ENCODE assay signal across 8 cellular contexts in genomic region chr11:104968856-104969776, GRCh38. TPM values are rescaled to one million over a fixed set of nuclear protein-coding genes. Genes with fewer than 3 reads are reported as not detected.
DNase-seq lines count a peak whose midpoint lies in the region; ATAC-seq and TF ChIP-seq lines count a peak whose summit lies in the region.

No MANE protein-coding gene starts in this region.

- no peak for TF ChIP-seq CTCF in lower lobe of right lung (IDR thresholded peaks at IDR 0.05)

- peak overlapping the region; percentile 96 for H3K4me3 Mint-ChIP-seq in activated CD8-positive, alpha-beta memory T cell treated with anti-CD3 and anti-CD28 coated beads, Interleukin-2, amount 10 ng/mL, durations not matched to agents 7 days and 5 days
- peak overlapping the region; percentile 89 for H3K4me3 Mint-ChIP-seq in central memory CD8-positive, alpha-beta T cell

- H3K4me3 ChIP-seq in lower lobe of right lung = peak overlapping the region; percentile 67
- peak overlapping the region; percentile 51 for H3K4me3 ChIP-seq in urinary bladder (ENCODE audit: low read depth, low read length)

- ATAC-seq in activated CD8-positive, alpha-beta memory T cell treated with anti-CD3 and anti-CD28 coated beads, Interleukin-2, amount 10 ng/mL, durations not matched to agents 7 days and 5 days = no peak
- ATAC-seq in central memory CD8-positive, alpha-beta T cell (replicated peaks; ENCODE audit: extremely low read depth, poor library complexity, severe bottlenecking) = no peak
- peak; percentile 64 to 74 for ATAC-seq in lower lobe of right lung

- H3K4me1 ChIP-seq in lower lobe of right lung (peaks cover 37% of the 10 kb centered on the region), urinary bladder (ENCODE audit: insufficient read depth) (no peaks in the 10 kb centered on the region)

- H3K36me3 ChIP-seq in lower lobe of right lung = no peaks in the 10 kb centered on the region
- no peaks in the 10 kb centered on the region for H3K36me3 ChIP-seq in urinary bladder (ENCODE audit: insufficient read depth)

- peaks cover 12% of the 10 kb centered on the region for H3K9me3 Mint-ChIP-seq in activated CD8-positive, alpha-beta memory T cell treated with anti-CD3 and anti-CD28 coated beads, Interleukin-2, amount 10 ng/mL, durations not matched to agents 7 days and 5 days (ENCODE audit: low read depth)
- H3K9me3 Mint-ChIP-seq in central memory CD8-positive, alpha-beta T cell = peaks cover 7% of the 10 kb centered on the region

- no peaks in the 10 kb centered on the region for H3K27me3 Mint-ChIP-seq in activated CD8-positive, alpha-beta memory T cell treated with anti-CD3 and anti-CD28 coated beads, Interleukin-2, amount 10 ng/mL, durations not matched to agents 7 days and 5 days
- H3K27me3 Mint-ChIP-seq in central memory CD8-positive, alpha-beta T cell = no peaks in the 10 kb centered on the region

- CTCF ChIA-PET in activated CD8-positive, alpha-beta memory T cell treated with anti-CD3 and anti-CD28 coated beads, Interleukin-2, amount 10 ng/mL, durations not matched to agents 7 days and 5 days (lab: Charles Lee) = interaction anchor here (1.1 to 1.3 kb wide), 3 partner anchors 15 to 35 kb away, joined by 3 to 4 read pairs (median 4); no protein-coding TSS in a partner anchor

- intact Hi-C loops in lower lobe of right lung (cut with DNase I) = no loop called here

- DNase-seq in activated CD8-positive, alpha-beta memory T cell treated with anti-CD3 and anti-CD28 coated beads, Interleukin-2, amount 10 ng/mL, durations not matched to agents 7 days and 5 days = no peak
- no peak for DNase-seq in activated CD8-positive, alpha-beta memory T cell treated with anti-CD3 and anti-CD28 coated beads for 24 hours
- DNase-seq in NCI-H69 (lab: John Stamatoyannopoulos, UW) = peak; percentile 6
- no peak for DNase-seq in central memory CD8-positive, alpha-beta T cell (ENCODE audit: low spot score in 2 of 2)
- peak; percentile 44 for DNase-seq in lower lobe of right lung
- DNase-seq in Ammon's horn (ENCODE audit: low spot score) = no peak
- DNase-seq in occipital lobe (lab: John Stamatoyannopoulos, UW) = no peak

- H3K27me3 ChIP-seq in lower lobe of right lung (ENCODE audit: low read depth) = no peaks in the 10 kb centered on the region

- peaks cover 24% of the 10 kb centered on the region for H3K4me1 Mint-ChIP-seq in activated CD8-positive, alpha-beta memory T cell treated with anti-CD3 and anti-CD28 coated beads, Interleukin-2, amount 10 ng/mL, durations not matched to agents 7 days and 5 days
- H3K4me1 Mint-ChIP-seq in central memory CD8-positive, alpha-beta T cell = peaks cover 39% of the 10 kb centered on the region

- WGBS in urinary bladder = 49% methylated on average over 16 of the region's 16 CpGs

- H3K9me3 ChIP-seq in lower lobe of right lung = peaks cover 8% of the 10 kb centered on the region

- H3K36me3 Mint-ChIP-seq in activated CD8-positive, alpha-beta memory T cell treated with anti-CD3 and anti-CD28 coated beads, Interleukin-2, amount 10 ng/mL, durations not matched to agents 7 days and 5 days = peaks cover 50% of the 10 kb centered on the region
- H3K36me3 Mint-ChIP-seq in central memory CD8-positive, alpha-beta T cell (ENCODE audit: insufficient read depth) = peaks cover 6% of the 10 kb centered on the region

- H3K27ac ChIP-seq in lower lobe of right lung = peak overlapping the region; percentile 94
- peak overlapping the region; percentile 80 for H3K27ac ChIP-seq in urinary bladder (ENCODE audit: low read depth)

- H3K27ac Mint-ChIP-seq in activated CD8-positive, alpha-beta memory T cell treated with anti-CD3 and anti-CD28 coated beads, Interleukin-2, amount 10 ng/mL, durations not matched to agents 7 days and 5 days = peak overlapping the region; percentile 95
- peak overlapping the region; percentile 93 for H3K27ac Mint-ChIP-seq in central memory CD8-positive, alpha-beta T cell (ENCODE audit: low read depth)

RNA-seq across cellular contexts. Expression of gene CASP4, which starts 0.7 kb away (rescaled TPM):
- 100 to 1,000 TPM in 1 of 2 experiments, 10 to 100 TPM in 1; 96.4 to 119 TPM for total RNA-seq in activated CD8-positive, alpha-beta memory T cell treated with anti-CD3 and anti-CD28 coated beads, Interleukin-2, amount 10 ng/mL, durations not matched to agents 7 days and 5 days
- total RNA-seq in lower lobe of right lung (113 TPM), urinary bladder (83.9 TPM), occipital lobe (1.9 TPM)
- 39.1 TPM for polyA plus RNA-seq in urinary bladder

RNA-seq across cellular contexts. Expression of gene CASP5, which starts 53.9 kb away (rescaled TPM):
- not detected for total RNA-seq in activated CD8-positive, alpha-beta memory T cell treated with anti-CD3 and anti-CD28 coated beads, Interleukin-2, amount 10 ng/mL, durations not matched to agents 7 days and 5 days
- total RNA-seq in lower lobe of right lung (5.8 TPM), urinary bladder (0.74 TPM), occipital lobe (0.47 TPM)
- polyA plus RNA-seq in urinary bladder = 0.32 TPM

Comparison
In these comparisons a context has a peak if more than half of its experiments do, and no peak if none do; other contexts are left out.
1. ATAC-seq: peak in lower lobe of right lung (2 of 2); none in activated CD8-positive, alpha-beta memory T cell treated with anti-CD3 and anti-CD28 coated beads, Interleukin-2, amount 10 ng/mL, durations not matched to agents 7 days and 5 days (single experiment) and central memory CD8-positive, alpha-beta T cell (single experiment).
2. DNase-seq: peak in NCI-H69 (single experiment) and lower lobe of right lung (single experiment); none in activated CD8-positive, alpha-beta memory T cell treated with anti-CD3 and anti-CD28 coated beads, Interleukin-2, amount 10 ng/mL, durations not matched to agents 7 days and 5 days (single experiment), activated CD8-positive, alpha-beta memory T cell treated with anti-CD3 and anti-CD28 coated beads for 24 hours (single experiment), central memory CD8-positive, alpha-beta T cell (0 of 2), Ammon's horn (single experiment) and occipital lobe (single experiment).
3. RNA of gene CASP4, which starts 0.7 kb away (total RNA-seq): 96.4 to 119 TPM in activated CD8-positive, alpha-beta memory T cell treated with anti-CD3 and anti-CD28 coated beads, Interleukin-2, amount 10 ng/mL, durations not matched to agents 7 days and 5 days, 113 TPM in lower lobe of right lung (single experiment) and 83.9 TPM in urinary bladder (single experiment); 1.9 TPM in occipital lobe (single experiment); every median in the first group is over 10 times any median in the second.